1 cellular context compared by ENCODE assay signal in the genomic region with DNA sequence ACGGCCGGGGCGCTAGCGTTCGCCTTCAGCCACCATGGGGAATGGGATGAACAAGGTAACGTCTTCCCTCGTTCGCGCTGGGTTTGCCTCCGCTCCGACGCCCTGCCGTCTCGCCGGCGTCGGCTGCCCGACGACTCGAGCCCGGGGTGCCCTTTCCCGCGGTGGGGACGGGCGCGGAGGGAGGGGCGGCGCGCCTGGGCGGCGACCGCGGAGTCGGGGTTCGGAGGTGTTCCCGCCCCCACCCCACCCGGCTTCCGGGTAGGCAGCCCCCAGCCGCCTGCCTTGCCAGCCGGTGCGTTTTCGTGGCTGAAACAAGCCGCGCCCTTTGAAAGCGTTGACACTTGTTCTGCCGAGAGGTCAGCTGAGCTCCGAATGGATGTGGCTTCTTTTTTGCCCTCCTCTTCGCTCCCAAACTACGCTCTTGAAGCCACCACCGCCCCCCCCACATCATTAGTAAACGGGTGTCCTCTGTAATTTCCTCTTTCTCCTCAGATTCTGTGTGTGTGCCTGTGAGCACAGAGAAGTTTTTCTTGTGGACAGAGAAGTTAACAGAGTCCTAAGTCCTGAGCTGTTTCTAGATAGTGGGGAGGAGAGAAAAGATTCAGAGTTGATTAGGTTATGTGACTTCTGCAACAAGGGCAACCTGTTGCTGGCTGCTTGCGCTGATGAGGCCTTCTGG.
TF ChIP-seq lines count a peak whose summit lies in the region.

No MANE protein-coding gene starts in this region.

TF ChIP-seq in HepG2, 621 proteins besides CTCF, POLR2A, EP300 and RAD21 (continued from another document and continues in another):
- 0 out of 2 replicates have a peak, but pooled peaks have one; percentile 21 for TF ChIP-seq RFXAP (CRISPR knock-in tag; IDR thresholded peaks at IDR 0.05; ENCODE audit: borderline replicate concordance)
- TF ChIP-seq, protein P1, sequence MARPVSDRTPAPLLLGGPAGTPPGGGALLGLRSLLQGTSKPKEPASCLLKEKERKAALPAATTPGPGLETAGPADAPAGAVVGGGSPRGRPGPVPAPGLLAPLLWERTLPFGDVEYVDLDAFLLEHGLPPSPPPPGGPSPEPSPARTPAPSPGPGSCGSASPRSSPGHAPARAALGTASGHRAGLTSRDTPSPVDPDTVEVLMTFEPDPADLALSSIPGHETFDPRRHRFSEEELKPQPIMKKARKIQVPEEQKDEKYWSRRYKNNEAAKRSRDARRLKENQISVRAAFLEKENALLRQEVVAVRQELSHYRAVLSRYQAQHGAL (CRISPR knock-in tag; IDR thresholded peaks at IDR 0.05; ENCODE audit: not compliant biosample characterization) = no peak
- 0 out of 2 replicates have a peak, but pooled peaks have one; percentile 31 for TF ChIP-seq RARA (CRISPR knock-in tag; IDR thresholded peaks at IDR 0.05)
- TF ChIP-seq ZNF720 (CRISPR knock-in tag; IDR thresholded peaks at IDR 0.05) = no peak
- TF ChIP-seq ZKSCAN1 (IDR thresholded peaks at IDR 0.05; ENCODE audit: low read length) = no peak
- TF ChIP-seq ZNF713 (CRISPR knock-in tag; IDR thresholded peaks at IDR 0.05) = 0 out of 2 replicates have a peak, but pooled peaks have one; percentile 84
- TF ChIP-seq KDM3A (CRISPR knock-in tag; IDR thresholded peaks at IDR 0.05; ENCODE audit: low read depth) = no peak; the same call in 1 of the 2 replicates
- TF ChIP-seq, protein P2, sequence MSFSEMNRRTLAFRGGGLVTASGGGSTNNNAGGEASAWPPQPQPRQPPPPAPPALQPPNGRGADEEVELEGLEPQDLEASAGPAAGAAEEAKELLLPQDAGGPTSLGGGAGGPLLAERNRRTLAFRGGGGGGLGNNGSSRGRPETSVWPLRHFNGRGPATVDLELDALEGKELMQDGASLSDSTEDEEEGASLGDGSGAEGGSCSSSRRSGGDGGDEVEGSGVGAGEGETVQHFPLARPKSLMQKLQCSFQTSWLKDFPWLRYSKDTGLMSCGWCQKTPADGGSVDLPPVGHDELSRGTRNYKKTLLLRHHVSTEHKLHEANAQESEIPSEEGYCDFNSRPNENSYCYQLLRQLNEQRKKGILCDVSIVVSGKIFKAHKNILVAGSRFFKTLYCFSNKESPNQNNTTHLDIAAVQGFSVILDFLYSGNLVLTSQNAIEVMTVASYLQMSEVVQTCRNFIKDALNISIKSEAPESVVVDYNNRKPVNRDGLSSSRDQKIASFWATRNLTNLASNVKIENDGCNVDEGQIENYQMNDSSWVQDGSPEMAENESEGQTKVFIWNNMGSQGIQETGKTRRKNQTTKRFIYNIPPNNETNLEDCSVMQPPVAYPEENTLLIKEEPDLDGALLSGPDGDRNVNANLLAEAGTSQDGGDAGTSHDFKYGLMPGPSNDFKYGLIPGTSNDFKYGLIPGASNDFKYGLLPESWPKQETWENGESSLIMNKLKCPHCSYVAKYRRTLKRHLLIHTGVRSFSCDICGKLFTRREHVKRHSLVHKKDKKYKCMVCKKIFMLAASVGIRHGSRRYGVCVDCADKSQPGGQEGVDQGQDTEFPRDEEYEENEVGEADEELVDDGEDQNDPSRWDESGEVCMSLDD (CRISPR knock-in tag; IDR thresholded peaks at IDR 0.05; ENCODE audit: borderline replicate concordance) = peak; percentile 89
- no peak for TF ChIP-seq ZKSCAN8 (CRISPR knock-in tag; IDR thresholded peaks at IDR 0.05; ENCODE audit: borderline replicate concordance)
- no peak for TF ChIP-seq HMGA1 (CRISPR knock-in tag; conservative IDR thresholded peaks at IDR 0.05)
- TF ChIP-seq ZNF549 (CRISPR knock-in tag; IDR thresholded peaks at IDR 0.05) = no peak
- TF ChIP-seq, protein P3, sequence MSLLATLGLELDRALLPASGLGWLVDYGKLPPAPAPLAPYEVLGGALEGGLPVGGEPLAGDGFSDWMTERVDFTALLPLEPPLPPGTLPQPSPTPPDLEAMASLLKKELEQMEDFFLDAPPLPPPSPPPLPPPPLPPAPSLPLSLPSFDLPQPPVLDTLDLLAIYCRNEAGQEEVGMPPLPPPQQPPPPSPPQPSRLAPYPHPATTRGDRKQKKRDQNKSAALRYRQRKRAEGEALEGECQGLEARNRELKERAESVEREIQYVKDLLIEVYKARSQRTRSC (CRISPR knock-in tag; IDR thresholded peaks at IDR 0.05; ENCODE audit: low read depth) = 0 out of 2 replicates have a peak, but pooled peaks have one; percentile 21
- peak; percentile 51; the same call in 1 of the 2 replicates for TF ChIP-seq ZNF672 (CRISPR knock-in tag; IDR thresholded peaks at IDR 0.05)
- TF ChIP-seq NR2F1 (CRISPR knock-in tag; IDR thresholded peaks at IDR 0.05) = no peak
- peak; percentile 32; the same call in 1 of the 2 replicates for TF ChIP-seq ZIK1 (CRISPR knock-in tag; IDR thresholded peaks at IDR 0.05; ENCODE audit: borderline replicate concordance, low read depth)
- TF ChIP-seq FOXA1 (IDR thresholded peaks at IDR 0.05) = no peak
- no peak for TF ChIP-seq FOXA1 (CRISPR knock-in tag; IDR thresholded peaks at IDR 0.05)
- peak; percentile 63; the same call in 1 of the 2 replicates for TF ChIP-seq SAFB2 (CRISPR knock-in tag; IDR thresholded peaks at IDR 0.05; ENCODE audit: borderline replicate concordance, low read depth)
- no peak for TF ChIP-seq PHF5A (CRISPR knock-in tag; IDR thresholded peaks at IDR 0.05; ENCODE audit: low read depth, unreplicated experiment)
- TF ChIP-seq ZNF780A (CRISPR knock-in tag; IDR thresholded peaks at IDR 0.05) = peak; percentile 92; the same call in 1 of the 2 replicates
- TF ChIP-seq, protein P4, sequence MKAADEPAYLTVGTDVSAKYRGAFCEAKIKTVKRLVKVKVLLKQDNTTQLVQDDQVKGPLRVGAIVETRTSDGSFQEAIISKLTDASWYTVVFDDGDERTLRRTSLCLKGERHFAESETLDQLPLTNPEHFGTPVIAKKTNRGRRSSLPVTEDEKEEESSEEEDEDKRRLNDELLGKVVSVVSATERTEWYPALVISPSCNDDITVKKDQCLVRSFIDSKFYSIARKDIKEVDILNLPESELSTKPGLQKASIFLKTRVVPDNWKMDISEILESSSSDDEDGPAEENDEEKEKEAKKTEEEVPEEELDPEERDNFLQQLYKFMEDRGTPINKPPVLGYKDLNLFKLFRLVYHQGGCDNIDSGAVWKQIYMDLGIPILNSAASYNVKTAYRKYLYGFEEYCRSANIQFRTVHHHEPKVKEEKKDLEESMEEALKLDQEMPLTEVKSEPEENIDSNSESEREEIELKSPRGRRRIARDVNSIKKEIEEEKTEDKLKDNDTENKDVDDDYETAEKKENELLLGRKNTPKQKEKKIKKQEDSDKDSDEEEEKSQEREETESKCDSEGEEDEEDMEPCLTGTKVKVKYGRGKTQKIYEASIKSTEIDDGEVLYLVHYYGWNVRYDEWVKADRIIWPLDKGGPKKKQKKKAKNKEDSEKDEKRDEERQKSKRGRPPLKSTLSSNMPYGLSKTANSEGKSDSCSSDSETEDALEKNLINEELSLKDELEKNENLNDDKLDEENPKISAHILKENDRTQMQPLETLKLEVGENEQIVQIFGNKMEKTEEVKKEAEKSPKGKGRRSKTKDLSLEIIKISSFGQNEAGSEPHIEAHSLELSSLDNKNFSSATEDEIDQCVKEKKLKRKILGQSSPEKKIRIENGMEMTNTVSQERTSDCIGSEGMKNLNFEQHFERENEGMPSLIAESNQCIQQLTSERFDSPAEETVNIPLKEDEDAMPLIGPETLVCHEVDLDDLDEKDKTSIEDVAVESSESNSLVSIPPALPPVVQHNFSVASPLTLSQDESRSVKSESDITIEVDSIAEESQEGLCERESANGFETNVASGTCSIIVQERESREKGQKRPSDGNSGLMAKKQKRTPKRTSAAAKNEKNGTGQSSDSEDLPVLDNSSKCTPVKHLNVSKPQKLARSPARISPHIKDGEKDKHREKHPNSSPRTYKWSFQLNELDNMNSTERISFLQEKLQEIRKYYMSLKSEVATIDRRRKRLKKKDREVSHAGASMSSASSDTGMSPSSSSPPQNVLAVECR (CRISPR knock-in tag; IDR thresholded peaks at IDR 0.05; ENCODE audit: borderline replicate concordance) = peak; percentile 86
- TF ChIP-seq HOXA7 (CRISPR knock-in tag; IDR thresholded peaks at IDR 0.05) = peak; percentile 76; the same call in 1 of the 2 replicates
- TF ChIP-seq SMARCC2 (IDR thresholded peaks at IDR 0.05) = no peak
- TF ChIP-seq MTF2 (CRISPR knock-in tag; IDR thresholded peaks at IDR 0.05; ENCODE audit: borderline replicate concordance) = peak; percentile 90; the same call in 1 of the 2 replicates
- no peak for TF ChIP-seq TEAD3 (CRISPR knock-in tag; optimal IDR thresholded peaks at IDR 0.05; ENCODE audit: borderline replicate concordance)
- no peak for TF ChIP-seq BHLHE40 (IDR thresholded peaks at IDR 0.05; ENCODE audit: low read length)
- no peak for TF ChIP-seq ZNF557 (CRISPR knock-in tag; IDR thresholded peaks at IDR 0.05)
- peak; percentile 66; the same call in 1 of the 2 replicates for TF ChIP-seq ELF1 (CRISPR knock-in tag; IDR thresholded peaks at IDR 0.05)
- TF ChIP-seq ZNF136 (CRISPR knock-in tag; IDR thresholded peaks at IDR 0.05; ENCODE audit: low read depth) = 0 out of 2 replicates have a peak, but pooled peaks have one; percentile 78
- no peak for TF ChIP-seq HDAC6 (IDR thresholded peaks at IDR 0.05; ENCODE audit: low read depth, low read length)
- no peak for TF ChIP-seq XRCC5 (optimal IDR thresholded peaks at IDR 0.05; ENCODE audit: low read length)
- TF ChIP-seq, protein P5, sequence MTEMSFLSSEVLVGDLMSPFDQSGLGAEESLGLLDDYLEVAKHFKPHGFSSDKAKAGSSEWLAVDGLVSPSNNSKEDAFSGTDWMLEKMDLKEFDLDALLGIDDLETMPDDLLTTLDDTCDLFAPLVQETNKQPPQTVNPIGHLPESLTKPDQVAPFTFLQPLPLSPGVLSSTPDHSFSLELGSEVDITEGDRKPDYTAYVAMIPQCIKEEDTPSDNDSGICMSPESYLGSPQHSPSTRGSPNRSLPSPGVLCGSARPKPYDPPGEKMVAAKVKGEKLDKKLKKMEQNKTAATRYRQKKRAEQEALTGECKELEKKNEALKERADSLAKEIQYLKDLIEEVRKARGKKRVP (CRISPR knock-in tag; IDR thresholded peaks at IDR 0.05) = peak in 1 of 2 experiments; percentile 53; a peak in 2 of 4 replicates
- no peak for TF ChIP-seq TOE1 (CRISPR knock-in tag; IDR thresholded peaks at IDR 0.05)
- TF ChIP-seq, protein P6, sequence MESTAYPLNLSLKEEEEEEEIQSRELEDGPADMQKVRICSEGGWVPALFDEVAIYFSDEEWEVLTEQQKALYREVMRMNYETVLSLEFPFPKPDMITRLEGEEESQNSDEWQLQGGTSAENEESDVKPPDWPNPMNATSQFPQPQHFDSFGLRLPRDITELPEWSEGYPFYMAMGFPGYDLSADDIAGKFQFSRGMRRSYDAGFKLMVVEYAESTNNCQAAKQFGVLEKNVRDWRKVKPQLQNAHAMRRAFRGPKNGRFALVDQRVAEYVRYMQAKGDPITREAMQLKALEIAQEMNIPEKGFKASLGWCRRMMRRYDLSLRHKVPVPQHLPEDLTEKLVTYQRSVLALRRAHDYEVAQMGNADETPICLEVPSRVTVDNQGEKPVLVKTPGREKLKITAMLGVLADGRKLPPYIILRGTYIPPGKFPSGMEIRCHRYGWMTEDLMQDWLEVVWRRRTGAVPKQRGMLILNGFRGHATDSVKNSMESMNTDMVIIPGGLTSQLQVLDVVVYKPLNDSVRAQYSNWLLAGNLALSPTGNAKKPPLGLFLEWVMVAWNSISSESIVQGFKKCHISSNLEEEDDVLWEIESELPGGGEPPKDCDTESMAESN (CRISPR knock-in tag; conservative IDR thresholded peaks at IDR 0.05) = no peak; the same call in 1 of the 2 replicates
- TF ChIP-seq ZNF766 (CRISPR knock-in tag; IDR thresholded peaks at IDR 0.05; ENCODE audit: borderline replicate concordance) = no peak
- peak; percentile 7; the same call in 1 of the 2 replicates for TF ChIP-seq FOXO1 (CRISPR knock-in tag; IDR thresholded peaks at IDR 0.05)
- no peak for TF ChIP-seq CHCHD3 (CRISPR knock-in tag; IDR thresholded peaks at IDR 0.05)
- 0 out of 2 replicates have a peak, but pooled peaks have one; percentile 40 for TF ChIP-seq MEF2D (CRISPR knock-in tag; IDR thresholded peaks at IDR 0.05)
- no peak; the same call in 1 of the 2 replicates for TF ChIP-seq PHF20 (CRISPR knock-in tag; IDR thresholded peaks at IDR 0.05)
- no peak for TF ChIP-seq ZNF282 (IDR thresholded peaks at IDR 0.05; ENCODE audit: partially characterized antibody)
- TF ChIP-seq, protein P7, sequence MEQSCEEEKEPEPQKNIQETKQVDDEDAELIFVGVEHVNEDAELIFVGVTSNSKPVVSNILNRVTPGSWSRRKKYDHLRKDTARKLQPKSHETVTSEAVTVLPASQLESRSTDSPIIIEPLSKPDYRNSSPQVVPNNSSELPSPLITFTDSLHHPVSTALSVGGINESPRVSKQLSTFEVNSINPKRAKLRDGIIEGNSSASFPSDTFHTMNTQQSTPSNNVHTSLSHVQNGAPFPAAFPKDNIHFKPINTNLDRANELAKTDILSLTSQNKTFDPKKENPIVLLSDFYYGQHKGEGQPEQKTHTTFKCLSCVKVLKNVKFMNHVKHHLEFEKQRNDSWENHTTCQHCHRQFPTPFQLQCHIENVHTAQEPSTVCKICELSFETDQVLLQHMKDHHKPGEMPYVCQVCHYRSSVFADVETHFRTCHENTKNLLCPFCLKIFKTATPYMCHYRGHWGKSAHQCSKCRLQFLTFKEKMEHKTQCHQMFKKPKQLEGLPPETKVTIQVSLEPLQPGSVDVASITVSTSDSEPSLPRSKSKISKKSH (CRISPR knock-in tag; IDR thresholded peaks at IDR 0.05; ENCODE audit: borderline replicate concordance) = no peak; the same call in 1 of the 2 replicates
- TF ChIP-seq ZNF431 (CRISPR knock-in tag; IDR thresholded peaks at IDR 0.05; ENCODE audit: borderline replicate concordance, low read depth) = no peak
- TF ChIP-seq, protein P8, sequence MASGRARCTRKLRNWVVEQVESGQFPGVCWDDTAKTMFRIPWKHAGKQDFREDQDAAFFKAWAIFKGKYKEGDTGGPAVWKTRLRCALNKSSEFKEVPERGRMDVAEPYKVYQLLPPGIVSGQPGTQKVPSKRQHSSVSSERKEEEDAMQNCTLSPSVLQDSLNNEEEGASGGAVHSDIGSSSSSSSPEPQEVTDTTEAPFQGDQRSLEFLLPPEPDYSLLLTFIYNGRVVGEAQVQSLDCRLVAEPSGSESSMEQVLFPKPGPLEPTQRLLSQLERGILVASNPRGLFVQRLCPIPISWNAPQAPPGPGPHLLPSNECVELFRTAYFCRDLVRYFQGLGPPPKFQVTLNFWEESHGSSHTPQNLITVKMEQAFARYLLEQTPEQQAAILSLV (CRISPR knock-in tag; IDR thresholded peaks at IDR 0.05; ENCODE audit: borderline replicate concordance) = 0 out of 2 replicates have a peak, but pooled peaks have one; percentile 92
- TF ChIP-seq ZNF567 (CRISPR knock-in tag; IDR thresholded peaks at IDR 0.05; ENCODE audit: borderline replicate concordance) = no peak
- TF ChIP-seq, protein P9, sequence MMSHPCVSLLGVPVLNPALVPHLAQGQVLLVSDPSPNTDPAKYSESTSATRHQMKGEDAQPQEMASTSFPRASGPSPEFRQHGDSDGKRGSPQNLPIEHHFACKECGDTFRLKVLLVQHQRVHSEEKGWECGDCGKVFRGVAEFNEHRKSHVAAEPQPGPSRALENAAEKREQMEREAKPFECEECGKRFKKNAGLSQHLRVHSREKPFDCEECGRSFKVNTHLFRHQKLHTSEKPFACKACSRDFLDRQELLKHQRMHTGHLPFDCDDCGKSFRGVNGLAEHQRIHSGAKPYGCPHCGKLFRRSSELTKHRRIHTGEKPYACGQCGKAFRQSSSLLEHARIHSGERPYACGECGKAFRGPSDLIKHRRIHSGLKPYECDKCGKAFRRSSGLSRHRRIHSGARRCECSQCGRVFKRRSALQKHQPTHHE (CRISPR knock-in tag; IDR thresholded peaks at IDR 0.05; ENCODE audit: borderline replicate concordance) = 0 out of 2 replicates have a peak, but pooled peaks have one; percentile 40
- TF ChIP-seq HOXA5 (CRISPR knock-in tag; IDR thresholded peaks at IDR 0.05) = peak; percentile 64; the same call in 1 of the 2 replicates
- TF ChIP-seq SMYD3 (CRISPR knock-in tag; IDR thresholded peaks at IDR 0.05) = no peak
